In genomic region chr1:192100686-192101468, GRCh38 we compare ENCODE assay signal across 28 cellular contexts. TPM values are rescaled to one million over a fixed set of nuclear protein-coding genes. Genes with fewer than 3 reads are reported as not detected.
"Had no signal": no experiment of that assay in that cellular context is flagged by ENCODE, and none has a peak within 500 bp of the region (broad histone marks: within the 10 kb centered on the region; RNA-seq: fewer than 3 reads in every experiment).

No MANE protein-coding gene starts in this region.

- DNase-seq: activated CD4-positive, alpha-beta T cell treated with anti-CD3 and anti-CD28 coated beads, Interleukin-2, amount 50 U/mL, for 1 hour; activated CD4-positive, CD25-positive, alpha-beta regulatory T cell treated with anti-CD3 and anti-CD28 coated beads, Interleukin-2, amount 50 U/mL, for 72 hours; activated CD8-positive, alpha-beta memory T cell treated with anti-CD3 and anti-CD28 coated beads, Interleukin-2, amount 50 U/mL, for 4 hours; activated naive CD4-positive, alpha-beta T cell treated with anti-CD3 and anti-CD28 coated beads, Interleukin-2, amount 10 ng/mL, durations not matched to agents 7 days and 5 days; activated T-cell treated with anti-CD3 and anti-CD28 coated beads, Interleukin-2, amount 50 U/mL, for 4 hours; aorta; brain microvascular endothelial cell; hippocampal formation; islet precursor cell; midbrain; nephron progenitor cell; nucleus accumbens; posterior cingulate gyrus; sigmoid colon; spleen; stimulated activated CD4-positive, alpha-beta T cell treated with anti-CD3 and anti-CD28 coated beads, Interleukin-4, amount 100 ng/mL, for 4 hours; T-helper 17 cell; tibial artery; uterus had no signal

- H3K27ac ChIP-seq: brain microvascular endothelial cell, coronary artery, esophagus muscularis mucosa, sigmoid colon, spleen, tibial artery, uterus, VCaP had no signal

- H3K4me3 ChIP-seq: coronary artery, esophagus muscularis mucosa, sigmoid colon, spleen, tibial artery, uterus had no signal

- H3K4me1 ChIP-seq: esophagus muscularis mucosa, sigmoid colon, spleen, tibial artery, uterus had no signal

- H3K36me3 ChIP-seq: brain microvascular endothelial cell, esophagus muscularis mucosa, sigmoid colon, spleen, tibial artery, uterus had no signal

- H3K9me3 ChIP-seq: esophagus muscularis mucosa, sigmoid colon, spleen, tibial artery, uterus had no signal

- FAIRE-seq: endometrium had no signal

- H3K27me3 ChIP-seq: brain microvascular endothelial cell, esophagus muscularis mucosa, sigmoid colon, spleen, tibial artery, uterus had no signal

- ATAC-seq: activated T-cell treated with anti-CD3 and anti-CD28 coated beads, Interleukin-2, amount 50 U/mL, for 4 hours; left lobe of liver; stimulated activated memory B cell treated with anti-CD40 and anti-IgM and Interleukin-4, amounts not matched to agents 10 μg/mL and 1 μg/mL and 100 μg/mL, for 72 hours; T-helper 17 cell had no signal

RNA-seq across cellular contexts. Expression of gene RGS18, which starts 57.4 kb away (rescaled TPM):
- total RNA-seq: lung microvascular endothelial cell, myocyte, renal cortical epithelial cell had no signal
